In genomic region chr1:53638641-53639035, GRCh38 we compare ENCODE assay signal across 26 cellular contexts.
A peak's percentile ranks its signal among the peaks of the same experiment; 100 is the strongest.
DNase-seq lines count a peak whose midpoint lies in the region; ATAC-seq and TF ChIP-seq lines count a peak whose summit lies in the region.
"Had no signal": no experiment of that assay in that cellular context is flagged by ENCODE, and none has a peak within 500 bp of the region (broad histone marks: within the 10 kb centered on the region; RNA-seq: fewer than 3 reads in every experiment).

No MANE protein-coding gene starts in this region.

- H3K9me3 Mint-ChIP-seq in activated naive CD8-positive, alpha-beta T cell treated with anti-CD3 and anti-CD28 coated beads, Interleukin-2, amount 10 ng/mL, durations not matched to agents 7 days and 5 days = no peaks in the 10 kb centered on the region
- H3K9me3 Mint-ChIP-seq in activated naive CD8-positive, alpha-beta T cell treated with anti-CD3 and anti-CD28 coated beads for 36 hours = no peaks in the 10 kb centered on the region
- H3K9me3 Mint-ChIP-seq: activated CD4-positive, alpha-beta memory T cell treated with anti-CD3 and anti-CD28 coated beads for 36 hours; CD4-positive, alpha-beta T cell; natural killer cell; stimulated activated effector memory CD8-positive, alpha-beta T cell treated with anti-CD3 and anti-CD28 coated beads, Interleukin-12 subunit alpha, Interleukin-12 subunit beta, amount 100 ng/mL, for 72 hours had no signal

- no peak for ATAC-seq in activated naive CD8-positive, alpha-beta T cell treated with anti-CD3 and anti-CD28 coated beads, Interleukin-2, amount 10 ng/mL, durations not matched to agents 7 days and 5 days (ENCODE audit: low read depth)
- ATAC-seq in RWPE2 (ENCODE audit: low read depth) = no peak
- no peak for ATAC-seq in HG03457 (IDR thresholded peaks at IDR 0.05; ENCODE audit: unreplicated experiment)
- ATAC-seq: esophagus mucosa; lower lobe of right lung; natural killer cell; stimulated activated effector memory CD8-positive, alpha-beta T cell treated with anti-CD3 and anti-CD28 coated beads, Interleukin-12 subunit alpha, Interleukin-12 subunit beta, amount 100 ng/mL, for 72 hours; T-helper 17 cell had no signal

- H3K4me1 Mint-ChIP-seq in activated naive CD8-positive, alpha-beta T cell treated with anti-CD3 and anti-CD28 coated beads, Interleukin-2, amount 10 ng/mL, durations not matched to agents 7 days and 5 days = no peaks in the 10 kb centered on the region
- no peaks in the 10 kb centered on the region for H3K4me1 Mint-ChIP-seq in activated naive CD8-positive, alpha-beta T cell treated with anti-CD3 and anti-CD28 coated beads for 36 hours
- H3K4me1 Mint-ChIP-seq: stimulated activated effector memory CD8-positive, alpha-beta T cell treated with anti-CD3 and anti-CD28 coated beads, Interleukin-12 subunit alpha, Interleukin-12 subunit beta, amount 100 ng/mL, for 72 hours; T-helper 17 cell had no signal

- no peaks in the 10 kb centered on the region for H3K36me3 Mint-ChIP-seq in activated naive CD8-positive, alpha-beta T cell treated with anti-CD3 and anti-CD28 coated beads, Interleukin-2, amount 10 ng/mL, durations not matched to agents 7 days and 5 days
- no peaks in the 10 kb centered on the region for H3K36me3 Mint-ChIP-seq in activated naive CD8-positive, alpha-beta T cell treated with anti-CD3 and anti-CD28 coated beads for 36 hours
- H3K36me3 Mint-ChIP-seq: activated CD4-positive, alpha-beta memory T cell treated with anti-CD3 and anti-CD28 coated beads for 36 hours; activated naive CD8-positive, alpha-beta T cell; natural killer cell; stimulated activated effector memory CD8-positive, alpha-beta T cell treated with anti-CD3 and anti-CD28 coated beads, Interleukin-12 subunit alpha, Interleukin-12 subunit beta, amount 100 ng/mL, for 72 hours had no signal

- H3K4me3 ChIP-seq in RWPE2 (ENCODE audit: severe bottlenecking) = no peak overlapping the region
- H3K4me3 ChIP-seq: ascending aorta, lower lobe of right lung, mucosa of descending colon, SK-N-MC had no signal

- TF ChIP-seq CTCF in RWPE2 (IDR thresholded peaks at IDR 0.05; ENCODE audit: poor library complexity, severe bottlenecking) = no peak

- POLR2A ChIA-PET in activated naive CD8-positive, alpha-beta T cell treated with anti-CD3 and anti-CD28 coated beads, Interleukin-2, amount 10 ng/mL, durations not matched to agents 7 days and 5 days (lab: Charles Lee) = no interaction called here

- H3K4me3 Mint-ChIP-seq in activated naive CD8-positive, alpha-beta T cell treated with anti-CD3 and anti-CD28 coated beads, Interleukin-2, amount 10 ng/mL, durations not matched to agents 7 days and 5 days = no peak overlapping the region
- no peak overlapping the region for H3K4me3 Mint-ChIP-seq in activated naive CD8-positive, alpha-beta T cell treated with anti-CD3 and anti-CD28 coated beads for 36 hours
- H3K4me3 Mint-ChIP-seq: activated CD4-positive, alpha-beta memory T cell treated with anti-CD3 and anti-CD28 coated beads for 36 hours; activated naive CD8-positive, alpha-beta T cell; CD4-positive, alpha-beta T cell; natural killer cell; stimulated activated effector memory CD8-positive, alpha-beta T cell treated with anti-CD3 and anti-CD28 coated beads, Interleukin-12 subunit alpha, Interleukin-12 subunit beta, amount 100 ng/mL, for 72 hours; T-helper 17 cell had no signal

- H3K36me3 ChIP-seq in RWPE2 (ENCODE audit: low read depth) = no peaks in the 10 kb centered on the region
- H3K36me3 ChIP-seq: ascending aorta, lower lobe of right lung had no signal

- no peak overlapping the region for H3K27ac ChIP-seq in RWPE2 (ENCODE audit: poor library complexity, severe bottlenecking)
- H3K27ac ChIP-seq: ascending aorta, lower lobe of right lung, SK-N-MC had no signal

- no peak overlapping the region for H3K27ac Mint-ChIP-seq in activated naive CD8-positive, alpha-beta T cell treated with anti-CD3 and anti-CD28 coated beads, Interleukin-2, amount 10 ng/mL, durations not matched to agents 7 days and 5 days
- no peak overlapping the region for H3K27ac Mint-ChIP-seq in activated naive CD8-positive, alpha-beta T cell treated with anti-CD3 and anti-CD28 coated beads for 36 hours
- H3K27ac Mint-ChIP-seq: activated CD4-positive, alpha-beta memory T cell treated with anti-CD3 and anti-CD28 coated beads for 36 hours; activated naive CD8-positive, alpha-beta T cell; CD4-positive, alpha-beta T cell; natural killer cell; stimulated activated effector memory CD8-positive, alpha-beta T cell treated with anti-CD3 and anti-CD28 coated beads, Interleukin-12 subunit alpha, Interleukin-12 subunit beta, amount 100 ng/mL, for 72 hours; T-helper 17 cell had no signal

- DNase-seq in activated naive CD8-positive, alpha-beta T cell treated with anti-CD3 and anti-CD28 coated beads, Interleukin-2, amount 10 ng/mL, durations not matched to agents 7 days and 5 days = peak; percentile 10
- no peak for DNase-seq in activated naive CD8-positive, alpha-beta T cell treated with anti-CD3 and anti-CD28 coated beads for 36 hours
- DNase-seq in RWPE2 (ENCODE audit: low spot score) (peak; percentile 42), mesenteric fat pad (ENCODE audit: low spot score) (peak; percentile 88), ureter (ENCODE audit: low spot score) (peak; percentile 39), dedifferentiated amniotic fluid mesenchymal stem cell (ENCODE audit: extremely low spot score) (no peak), SIG-M5 treated with dmso at 0.1 percent for 504 hours (lab: John Stamatoyannopoulos, UW; ENCODE audit: unreplicated experiment) (no peak)
- DNase-seq: activated CD4-positive, alpha-beta T cell treated with anti-CD3 and anti-CD28 coated beads for 1 hour; cortex of kidney; DND-41; GF-D8; lower lobe of right lung; natural killer cell; NCI-H1092; NCI-H774; occipital lobe; T-helper 17 cell had no signal

- no peaks in the 10 kb centered on the region for H3K27me3 ChIP-seq in RWPE2 (ENCODE audit: insufficient read depth, poor library complexity, severe bottlenecking)
- H3K27me3 ChIP-seq: ascending aorta had no signal

- peaks cover 6% of the 10 kb centered on the region for H3K27me3 Mint-ChIP-seq in activated naive CD8-positive, alpha-beta T cell treated with anti-CD3 and anti-CD28 coated beads, Interleukin-2, amount 10 ng/mL, durations not matched to agents 7 days and 5 days
- no peaks in the 10 kb centered on the region for H3K27me3 Mint-ChIP-seq in activated naive CD8-positive, alpha-beta T cell treated with anti-CD3 and anti-CD28 coated beads for 36 hours
- H3K27me3 Mint-ChIP-seq: activated CD4-positive, alpha-beta memory T cell treated with anti-CD3 and anti-CD28 coated beads for 36 hours; activated naive CD8-positive, alpha-beta T cell; CD4-positive, alpha-beta T cell had no signal

- H3K4me1 ChIP-seq in RWPE2 (ENCODE audit: insufficient read depth, poor library complexity, severe bottlenecking) = peaks cover 2% of the 10 kb centered on the region
- H3K4me1 ChIP-seq: ascending aorta, lower lobe of right lung had no signal

- no peaks in the 10 kb centered on the region for H3K9me3 ChIP-seq in RWPE2 (ENCODE audit: severe bottlenecking)
- H3K9me3 ChIP-seq: ascending aorta, lower lobe of right lung, mucosa of descending colon had no signal

Comparison
In these comparisons a context has a peak if more than half of its experiments do, and no peak if none do; other contexts are left out.
1. DNase-seq: peak in activated naive CD8-positive, alpha-beta T cell treated with anti-CD3 and anti-CD28 coated beads, Interleukin-2, amount 10 ng/mL, durations not matched to agents 7 days and 5 days (single experiment), RWPE2 (single experiment), mesenteric fat pad (single experiment) and ureter (single experiment); none in activated naive CD8-positive, alpha-beta T cell treated with anti-CD3 and anti-CD28 coated beads for 36 hours (single experiment), dedifferentiated amniotic fluid mesenchymal stem cell (single experiment) and SIG-M5 treated with dmso at 0.1 percent for 504 hours (single experiment).